ENCODE assay signal across 9 cellular contexts in genomic region chr1:2585318-2586092, GRCh38. TPM values are rescaled to one million over a fixed set of nuclear protein-coding genes. Genes with fewer than 3 reads are reported as not detected.
DNase-seq lines count a peak whose midpoint lies in the region; ATAC-seq and TF ChIP-seq lines count a peak whose summit lies in the region.
"Had no signal": no experiment of that assay in that cellular context is flagged by ENCODE, and none has a peak within 500 bp of the region (broad histone marks: within the 10 kb centered on the region; RNA-seq: fewer than 3 reads in every experiment).

No MANE protein-coding gene starts in this region.

- peak overlapping the region; percentile 33 for H3K27ac ChIP-seq in mammary epithelial cell (ENCODE audit: insufficient read depth, low read depth, low read length)

- H2AFZ ChIP-seq in mammary epithelial cell (ENCODE audit: low read depth, low read length): peak overlapping the region; percentile 70

- peak overlapping the region; percentile 98 for H3K4me2 ChIP-seq in mammary epithelial cell (ENCODE audit: insufficient read depth, low read depth, low read length)

- peak overlapping the region; percentile 52 for H3K4me3 ChIP-seq in Caco-2 (ENCODE audit: low read depth, low read length)
- H3K4me3 ChIP-seq in LNCaP clone FGC (ENCODE audit: low read depth, low read length): peak overlapping the region; percentile 95
- H3K4me3 ChIP-seq in WI38 (ENCODE audit: low read depth, low read length): peak overlapping the region; percentile 77
- peak overlapping the region; percentile 59 to 72 (median 60) for H3K4me3 ChIP-seq in mammary epithelial cell (replicated peaks in 1 of 3; ENCODE audit: insufficient read depth in 1 of 3, low read depth in 2 of 3, low read length in 3 of 3)

- intact Hi-C loops in Caco-2 (cut with micrococcal nuclease; ENCODE audit: unreplicated experiment): loop anchor here (2.0 to 5.0 kb wide), 2 partner anchors 57 to 58 kb away; partner anchors contain the start of gene PANK4
- intact Hi-C loops in mammary epithelial cell (cut with micrococcal nuclease): loop anchor here (2.0 kb wide), 1 partner anchor 57 kb away; no protein-coding TSS in a partner anchor

- dilution Hi-C loops in mammary epithelial cell (cut with HindIII; ENCODE audit: low sequenced_read_pairs): loop anchor here (10.0 kb wide), 2 partner anchors 391 to 431 kb away; partner anchors contain the start of gene FAAP20

- H3K9me3 Mint-ChIP-seq in Caco-2 (ENCODE audit: unreplicated experiment) (no peaks in the 10 kb centered on the region), immature natural killer cell (no peaks in the 10 kb centered on the region)

- H3K4me3 Mint-ChIP-seq in Caco-2 (ENCODE audit: unreplicated experiment): peak overlapping the region; percentile 79
- peak overlapping the region; percentile 81 to 94 (median 88) for H3K4me3 Mint-ChIP-seq in immature natural killer cell

- CTCF ChIA-PET in Caco-2 (lab: Charles Lee): interaction anchor here (0.6 to 0.7 kb wide), 4 partner anchors 30 to 235 kb away, joined by 3 to 6 read pairs (median 4); no protein-coding TSS in a partner anchor
- CTCF ChIA-PET in mammary epithelial cell (lab: Charles Lee; ENCODE audit: low non-redundant PET): interaction anchor here (0.7 to 0.8 kb wide), 2 partner anchors 41 to 204 kb away, joined by 4 to 20 read pairs; no protein-coding TSS in a partner anchor

- H3K36me3 Mint-ChIP-seq in Caco-2 (ENCODE audit: insufficient read depth, unreplicated experiment): peaks cover 5% of the 10 kb centered on the region
- no peaks in the 10 kb centered on the region for H3K36me3 Mint-ChIP-seq in immature natural killer cell

- H3K27me3 ChIP-seq in Caco-2 (replicated peaks; ENCODE audit: control insufficient read depth, insufficient read depth, low read length): no peaks in the 10 kb centered on the region
- H3K27me3 ChIP-seq in mammary epithelial cell (ENCODE audit: insufficient read depth, low read length): no peaks in the 10 kb centered on the region

- peak; percentile 39 to 56 for DNase-seq in Caco-2
- DNase-seq in LNCaP clone FGC (ENCODE audit: low read depth): no peak
- DNase-seq in mammary epithelial cell: peak; percentile 32
- peak; percentile 81 for DNase-seq in immature natural killer cell
- peak; percentile 56 for DNase-seq in stimulated activated CD4-positive, alpha-beta T cell treated with anti-CD3 and anti-CD28 coated beads, Interleukin-12 subunit alpha, Interleukin-12 subunit beta, amount 100 ng/mL, for 4 hours
- DNase-seq in SHP77 treated with DMSO at 0.1 percent for 48 hours (lab: John Stamatoyannopoulos, UW): no peak

- TSS peak; percentile 27 for BruUV-seq in Caco-2 (replicated peaks; lab: Mats Ljungman, UMichigan)
- no TSS peak for BruUV-seq in mammary epithelial cell (replicated peaks; lab: Mats Ljungman, UMichigan)

- H3K4me1 ChIP-seq in Caco-2 (peaks cover 6% of the 10 kb centered on the region; the same call in 1 of the 2 replicates), mammary epithelial cell (ENCODE audit: insufficient read depth, low read length) (peaks cover 11% of the 10 kb centered on the region)

- H3K27me3 Mint-ChIP-seq in Caco-2 (ENCODE audit: insufficient read depth, unreplicated experiment): no peaks in the 10 kb centered on the region
- peaks cover 2 to 5% (median 4%) of the 10 kb centered on the region in 3 donors for H3K27me3 Mint-ChIP-seq in immature natural killer cell (ENCODE audit: low read depth in 3 of 3)

- H4K20me1 ChIP-seq in mammary epithelial cell (ENCODE audit: insufficient read depth, low read length): no peaks in the 10 kb centered on the region

- in situ Hi-C loops in mammary epithelial cell (cut with MboI; ENCODE audit: low sequenced_read_pairs in 2 of 2): loop anchor here in 1 of 2 donors (25.0 kb wide), 1 partner anchor 852 kb away; no protein-coding TSS in a partner anchor

- 4% methylated on average over 15 of the region's 28 CpGs for WGBS in mammary epithelial cell (ENCODE audit: low coverage, missing lambda C conversion rate)

- H3K4me1 Mint-ChIP-seq in Caco-2 (ENCODE audit: low read depth, unreplicated experiment) (no peaks in the 10 kb centered on the region), immature natural killer cell (peaks cover 15 to 18% of the 10 kb centered on the region in 2 donors)

- peak overlapping the region; percentile 64 for H3K27ac Mint-ChIP-seq in Caco-2 (ENCODE audit: unreplicated experiment)
- peak overlapping the region; percentile 91 to 98 (median 94) for H3K27ac Mint-ChIP-seq in immature natural killer cell

- TF ChIP-seq CTCF in Caco-2 (IDR thresholded peaks at IDR 0.05; ENCODE audit: insufficient read depth in 1 of 2, low read depth in 1 of 2, low read length in 1 of 2, severe bottlenecking in 1 of 2, unreplicated experiment in 1 of 2) (no peak), LNCaP clone FGC (IDR thresholded peaks at IDR 0.05; ENCODE audit: control insufficient read depth, extremely low read depth, insufficient read depth) (no peak), WI38 (IDR thresholded peaks at IDR 0.05; ENCODE audit: low read depth, low read length) (no peak), mammary epithelial cell (conservative IDR thresholded peaks at IDR 0.05 in 1 of 2, IDR thresholded peaks at IDR 0.05 in 1 of 2; ENCODE audit: extremely low read depth in 1 of 2, insufficient read depth in 1 of 2, low read depth in 1 of 2, low read length in 2 of 2) (no peak)

- ATAC-seq in GM21423 (IDR thresholded peaks at IDR 0.05; ENCODE audit: unreplicated experiment): peak; percentile 36

- H3K36me3 ChIP-seq in Caco-2 (ENCODE audit: control insufficient read depth, insufficient read depth, low read length) (no peaks in the 10 kb centered on the region), mammary epithelial cell (ENCODE audit: insufficient read depth, low read length) (no peaks in the 10 kb centered on the region)

- POLR2A ChIA-PET in Caco-2 (lab: Charles Lee): interaction anchor here (0.6 to 1.8 kb wide), 5 partner anchors 39 to 365 kb away, joined by 3 to 10 read pairs (median 4); partner anchors contain the start of gene PANK4

- no peaks in the 10 kb centered on the region for H3K9me3 ChIP-seq in Caco-2
- H3K9me3 ChIP-seq in mammary epithelial cell (replicated peaks; ENCODE audit: insufficient read depth, low read length): no peaks in the 10 kb centered on the region

- H3K9ac ChIP-seq in mammary epithelial cell (ENCODE audit: insufficient read depth, low read length): peak overlapping the region; percentile 51

- no peaks in the 10 kb centered on the region for H3K79me2 ChIP-seq in mammary epithelial cell (ENCODE audit: insufficient read depth, low read length)

RNA-seq across cellular contexts. Expression of gene PRXL2B, which starts 1.1 kb away (rescaled TPM):
- total RNA-seq in Caco-2 (2022) (16.2 and 16.8 TPM in 2 replicates), mammary epithelial cell (10 to 100 TPM; 15.7 to 29.1 TPM)
- polyA plus RNA-seq in mammary epithelial cell (26.3 TPM), immature natural killer cell (10 to 100 TPM; 10.0 to 17.1 (median 13.6) TPM)
- polyA minus RNA-seq in mammary epithelial cell: 3.5 TPM

RNA-seq across cellular contexts. Expression of gene TNFRSF14, which starts 29.3 kb away (rescaled TPM):
- total RNA-seq in Caco-2 (2022) (1.5 and 3.2 TPM in 2 replicates), mammary epithelial cell (10 to 100 TPM; 12.9 to 19.0 TPM)
- polyA plus RNA-seq in mammary epithelial cell (19.6 TPM), immature natural killer cell (10 to 100 TPM; 62.5 to 75.1 (median 63.8) TPM)
- polyA minus RNA-seq in mammary epithelial cell: 11.4 TPM

RNA-seq across cellular contexts. Expression of gene MMEL1, which starts 47.3 kb away (rescaled TPM):
- total RNA-seq in Caco-2 (2022) (not detected in 2 replicates), mammary epithelial cell (not detected)
- polyA plus RNA-seq in mammary epithelial cell (not detected), immature natural killer cell (1 to 10 TPM in 2 of 3 donors, under 1 TPM in 1; 0.93 to 5.1 (median 2.3) TPM)
- polyA minus RNA-seq in mammary epithelial cell: not detected

RNA-seq across cellular contexts. Expression of gene HES5, which starts 55.4 kb away (rescaled TPM):
- total RNA-seq in Caco-2 (2022) (not detected in 2 replicates), mammary epithelial cell (not detected)
- polyA plus RNA-seq in mammary epithelial cell (not detected), immature natural killer cell (not detected)
- not detected for polyA minus RNA-seq in mammary epithelial cell
- total RNA-seq: glomerular endothelial cell had no signal

RNA-seq across cellular contexts. Expression of gene PANK4, which starts 59.1 kb away (rescaled TPM):
- 27.0 and 31.7 TPM in 2 replicates for total RNA-seq in Caco-2 (2022)
- total RNA-seq in mammary epithelial cell: 10 to 100 TPM; 14.2 to 28.5 TPM
- 14.9 TPM for polyA plus RNA-seq in mammary epithelial cell
- 4.1 TPM for polyA minus RNA-seq in mammary epithelial cell
- polyA plus RNA-seq in immature natural killer cell: 10 to 100 TPM in 1 of 3 donors, 1 to 10 TPM in 2; 9.1 to 23.3 (median 9.8) TPM

Comparison
In these comparisons a context has a peak if more than half of its experiments do, and no peak if none do; other contexts are left out.
1. DNase-seq: peak in Caco-2 (2 of 2), mammary epithelial cell (single experiment), immature natural killer cell (3 of 3) and stimulated activated CD4-positive, alpha-beta T cell treated with anti-CD3 and anti-CD28 coated beads, Interleukin-12 subunit alpha, Interleukin-12 subunit beta, amount 100 ng/mL, for 4 hours (single experiment); none in LNCaP clone FGC (single experiment) and SHP77 treated with DMSO at 0.1 percent for 48 hours (single experiment).
2. Peak in every context shown above with its lines, with median percentiles within 50 percentile points of each other: H3K4me3 ChIP-seq.